1 cellular context compared by ENCODE assay signal in genomic region chr7:55533050-55533728, GRCh38.
TF ChIP-seq lines count a peak whose summit lies in the region.

No MANE protein-coding gene starts in this region.

TF ChIP-seq in GM12878, 131 proteins besides CTCF, POLR2A, EP300 and RAD21 (continued from another document and continues in another):
- TF ChIP-seq, protein P1, sequence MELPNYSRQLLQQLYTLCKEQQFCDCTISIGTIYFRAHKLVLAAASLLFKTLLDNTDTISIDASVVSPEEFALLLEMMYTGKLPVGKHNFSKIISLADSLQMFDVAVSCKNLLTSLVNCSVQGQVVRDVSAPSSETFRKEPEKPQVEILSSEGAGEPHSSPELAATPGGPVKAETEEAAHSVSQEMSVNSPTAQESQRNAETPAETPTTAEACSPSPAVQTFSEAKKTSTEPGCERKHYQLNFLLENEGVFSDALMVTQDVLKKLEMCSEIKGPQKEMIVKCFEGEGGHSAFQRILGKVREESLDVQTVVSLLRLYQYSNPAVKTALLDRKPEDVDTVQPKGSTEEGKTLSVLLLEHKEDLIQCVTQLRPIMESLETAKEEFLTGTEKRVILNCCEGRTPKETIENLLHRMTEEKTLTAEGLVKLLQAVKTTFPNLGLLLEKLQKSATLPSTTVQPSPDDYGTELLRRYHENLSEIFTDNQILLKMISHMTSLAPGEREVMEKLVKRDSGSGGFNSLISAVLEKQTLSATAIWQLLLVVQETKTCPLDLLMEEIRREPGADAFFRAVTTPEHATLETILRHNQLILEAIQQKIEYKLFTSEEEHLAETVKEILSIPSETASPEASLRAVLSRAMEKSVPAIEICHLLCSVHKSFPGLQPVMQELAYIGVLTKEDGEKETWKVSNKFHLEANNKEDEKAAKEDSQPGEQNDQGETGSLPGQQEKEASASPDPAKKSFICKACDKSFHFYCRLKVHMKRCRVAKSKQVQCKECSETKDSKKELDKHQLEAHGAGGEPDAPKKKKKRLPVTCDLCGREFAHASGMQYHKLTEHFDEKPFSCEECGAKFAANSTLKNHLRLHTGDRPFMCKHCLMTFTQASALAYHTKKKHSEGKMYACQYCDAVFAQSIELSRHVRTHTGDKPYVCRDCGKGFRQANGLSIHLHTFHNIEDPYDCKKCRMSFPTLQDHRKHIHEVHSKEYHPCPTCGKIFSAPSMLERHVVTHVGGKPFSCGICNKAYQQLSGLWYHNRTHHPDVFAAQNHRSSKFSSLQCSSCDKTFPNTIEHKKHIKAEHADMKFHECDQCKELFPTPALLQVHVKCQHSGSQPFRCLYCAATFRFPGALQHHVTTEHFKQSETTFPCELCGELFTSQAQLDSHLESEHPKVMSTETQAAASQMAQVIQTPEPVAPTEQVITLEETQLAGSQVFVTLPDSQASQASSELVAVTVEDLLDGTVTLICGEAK (IDR thresholded peaks at IDR 0.05; ENCODE audit: borderline replicate concordance) = no peak
- TF ChIP-seq, protein P2, sequence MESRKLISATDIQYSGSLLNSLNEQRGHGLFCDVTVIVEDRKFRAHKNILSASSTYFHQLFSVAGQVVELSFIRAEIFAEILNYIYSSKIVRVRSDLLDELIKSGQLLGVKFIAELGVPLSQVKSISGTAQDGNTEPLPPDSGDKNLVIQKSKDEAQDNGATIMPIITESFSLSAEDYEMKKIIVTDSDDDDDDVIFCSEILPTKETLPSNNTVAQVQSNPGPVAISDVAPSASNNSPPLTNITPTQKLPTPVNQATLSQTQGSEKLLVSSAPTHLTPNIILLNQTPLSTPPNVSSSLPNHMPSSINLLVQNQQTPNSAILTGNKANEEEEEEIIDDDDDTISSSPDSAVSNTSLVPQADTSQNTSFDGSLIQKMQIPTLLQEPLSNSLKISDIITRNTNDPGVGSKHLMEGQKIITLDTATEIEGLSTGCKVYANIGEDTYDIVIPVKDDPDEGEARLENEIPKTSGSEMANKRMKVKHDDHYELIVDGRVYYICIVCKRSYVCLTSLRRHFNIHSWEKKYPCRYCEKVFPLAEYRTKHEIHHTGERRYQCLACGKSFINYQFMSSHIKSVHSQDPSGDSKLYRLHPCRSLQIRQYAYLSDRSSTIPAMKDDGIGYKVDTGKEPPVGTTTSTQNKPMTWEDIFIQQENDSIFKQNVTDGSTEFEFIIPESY (IDR thresholded peaks at IDR 0.05) = no peak
- TF ChIP-seq, protein P3, sequence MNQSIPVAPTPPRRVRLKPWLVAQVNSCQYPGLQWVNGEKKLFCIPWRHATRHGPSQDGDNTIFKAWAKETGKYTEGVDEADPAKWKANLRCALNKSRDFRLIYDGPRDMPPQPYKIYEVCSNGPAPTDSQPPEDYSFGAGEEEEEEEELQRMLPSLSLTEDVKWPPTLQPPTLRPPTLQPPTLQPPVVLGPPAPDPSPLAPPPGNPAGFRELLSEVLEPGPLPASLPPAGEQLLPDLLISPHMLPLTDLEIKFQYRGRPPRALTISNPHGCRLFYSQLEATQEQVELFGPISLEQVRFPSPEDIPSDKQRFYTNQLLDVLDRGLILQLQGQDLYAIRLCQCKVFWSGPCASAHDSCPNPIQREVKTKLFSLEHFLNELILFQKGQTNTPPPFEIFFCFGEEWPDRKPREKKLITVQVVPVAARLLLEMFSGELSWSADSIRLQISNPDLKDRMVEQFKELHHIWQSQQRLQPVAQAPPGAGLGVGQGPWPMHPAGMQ (IDR thresholded peaks at IDR 0.05; ENCODE audit: borderline replicate concordance) = no peak
- peak; percentile 99 for TF ChIP-seq CBFB (IDR thresholded peaks at IDR 0.05; ENCODE audit: low read depth)
- TF ChIP-seq POLR2AphosphoS2 (IDR thresholded peaks at IDR 0.05; ENCODE audit: low read depth, low read length) = 0 out of 2 replicates have a peak, but pooled peaks have one; percentile 45
- no peak for TF ChIP-seq SMAD1 (IDR thresholded peaks at IDR 0.05; ENCODE audit: low read depth, partially characterized antibody)
- peak; percentile 95 for TF ChIP-seq NR2F1 (conservative IDR thresholded peaks at IDR 0.05)
- no peak for TF ChIP-seq IRF3 (IDR thresholded peaks at IDR 0.05)
- TF ChIP-seq TCF3 (IDR thresholded peaks at IDR 0.05; ENCODE audit: borderline replicate concordance, insufficient read depth, low read depth, low read length) = peak; percentile 100
- TF ChIP-seq GATAD2B (conservative IDR thresholded peaks at IDR 0.05; ENCODE audit: low read depth) = 0 out of 2 replicates have a peak, but pooled peaks have one; percentile 90
- TF ChIP-seq PAX8 (IDR thresholded peaks at IDR 0.05) = no peak
- peak; percentile 96; the same call in 1 of the 2 replicates for TF ChIP-seq ZBED1 (IDR thresholded peaks at IDR 0.05; ENCODE audit: borderline replicate concordance)
- no peak for TF ChIP-seq CBX5 (IDR thresholded peaks at IDR 0.05; ENCODE audit: low read depth)
- peak; percentile 100 for TF ChIP-seq BCL11A (IDR thresholded peaks at IDR 0.05; ENCODE audit: low read depth, low read length)
- peak; percentile 97 for TF ChIP-seq MTA2 (IDR thresholded peaks at IDR 0.05; ENCODE audit: low read depth)
- TF ChIP-seq CREM (IDR thresholded peaks at IDR 0.05; ENCODE audit: low read depth) = peak; percentile 98
- TF ChIP-seq CBX3 (IDR thresholded peaks at IDR 0.05; ENCODE audit: borderline replicate concordance, low read depth) = no peak
- TF ChIP-seq MXI1 (IDR thresholded peaks at IDR 0.05; ENCODE audit: low read depth, low read length) = peak; percentile 86
- peak in 1 of 2 experiments; percentile 100; a peak in 3 of 4 replicates for TF ChIP-seq ETV6 (conservative IDR thresholded peaks at IDR 0.05 in 1 of 2, IDR thresholded peaks at IDR 0.05 in 1 of 2; ENCODE audit: borderline replicate concordance in 1 of 2, low read depth in 1 of 2)
- TF ChIP-seq TCF7 (IDR thresholded peaks at IDR 0.05; ENCODE audit: borderline replicate concordance) = peak; percentile 96
- TF ChIP-seq ATF7 (IDR thresholded peaks at IDR 0.05; ENCODE audit: low read depth) = peak; percentile 95
- TF ChIP-seq, protein P4, sequence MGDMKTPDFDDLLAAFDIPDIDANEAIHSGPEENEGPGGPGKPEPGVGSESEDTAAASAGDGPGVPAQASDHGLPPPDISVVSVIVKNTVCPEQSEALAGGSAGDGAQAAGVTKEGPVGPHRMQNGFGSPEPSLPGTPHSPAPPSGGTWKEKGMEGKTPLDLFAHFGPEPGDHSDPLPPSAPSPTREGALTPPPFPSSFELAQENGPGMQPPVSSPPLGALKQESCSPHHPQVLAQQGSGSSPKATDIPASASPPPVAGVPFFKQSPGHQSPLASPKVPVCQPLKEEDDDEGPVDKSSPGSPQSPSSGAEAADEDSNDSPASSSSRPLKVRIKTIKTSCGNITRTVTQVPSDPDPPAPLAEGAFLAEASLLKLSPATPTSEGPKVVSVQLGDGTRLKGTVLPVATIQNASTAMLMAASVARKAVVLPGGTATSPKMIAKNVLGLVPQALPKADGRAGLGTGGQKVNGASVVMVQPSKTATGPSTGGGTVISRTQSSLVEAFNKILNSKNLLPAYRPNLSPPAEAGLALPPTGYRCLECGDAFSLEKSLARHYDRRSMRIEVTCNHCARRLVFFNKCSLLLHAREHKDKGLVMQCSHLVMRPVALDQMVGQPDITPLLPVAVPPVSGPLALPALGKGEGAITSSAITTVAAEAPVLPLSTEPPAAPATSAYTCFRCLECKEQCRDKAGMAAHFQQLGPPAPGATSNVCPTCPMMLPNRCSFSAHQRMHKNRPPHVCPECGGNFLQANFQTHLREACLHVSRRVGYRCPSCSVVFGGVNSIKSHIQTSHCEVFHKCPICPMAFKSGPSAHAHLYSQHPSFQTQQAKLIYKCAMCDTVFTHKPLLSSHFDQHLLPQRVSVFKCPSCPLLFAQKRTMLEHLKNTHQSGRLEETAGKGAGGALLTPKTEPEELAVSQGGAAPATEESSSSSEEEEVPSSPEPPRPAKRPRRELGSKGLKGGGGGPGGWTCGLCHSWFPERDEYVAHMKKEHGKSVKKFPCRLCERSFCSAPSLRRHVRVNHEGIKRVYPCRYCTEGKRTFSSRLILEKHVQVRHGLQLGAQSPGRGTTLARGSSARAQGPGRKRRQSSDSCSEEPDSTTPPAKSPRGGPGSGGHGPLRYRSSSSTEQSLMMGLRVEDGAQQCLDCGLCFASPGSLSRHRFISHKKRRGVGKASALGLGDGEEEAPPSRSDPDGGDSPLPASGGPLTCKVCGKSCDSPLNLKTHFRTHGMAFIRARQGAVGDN (IDR thresholded peaks at IDR 0.05) = peak; percentile 63; the same call in 1 of the 2 replicates
- TF ChIP-seq RCOR1 (conservative IDR thresholded peaks at IDR 0.05; ENCODE audit: low read depth, low read length) = no peak
- no peak for TF ChIP-seq GABPA (IDR thresholded peaks at IDR 0.05; ENCODE audit: low read depth)
- peak; percentile 64; the same call in 1 of the 2 replicates for TF ChIP-seq YY1 (IDR thresholded peaks at IDR 0.05; ENCODE audit: low read depth, low read length)
- no peak for TF ChIP-seq ZNF274 (IDR thresholded peaks at IDR 0.05; ENCODE audit: insufficient read depth, insufficient read length)
- no peak for TF ChIP-seq NRF1 (conservative IDR thresholded peaks at IDR 0.05; ENCODE audit: low read depth, low read length)
- no peak for TF ChIP-seq BCLAF1 (IDR thresholded peaks at IDR 0.05)
- TF ChIP-seq BRCA1 (IDR thresholded peaks at IDR 0.05; ENCODE audit: low read depth, low read length) = no peak
- TF ChIP-seq HDAC2 (IDR thresholded peaks at IDR 0.05) = no peak
- TF ChIP-seq, protein P5, sequence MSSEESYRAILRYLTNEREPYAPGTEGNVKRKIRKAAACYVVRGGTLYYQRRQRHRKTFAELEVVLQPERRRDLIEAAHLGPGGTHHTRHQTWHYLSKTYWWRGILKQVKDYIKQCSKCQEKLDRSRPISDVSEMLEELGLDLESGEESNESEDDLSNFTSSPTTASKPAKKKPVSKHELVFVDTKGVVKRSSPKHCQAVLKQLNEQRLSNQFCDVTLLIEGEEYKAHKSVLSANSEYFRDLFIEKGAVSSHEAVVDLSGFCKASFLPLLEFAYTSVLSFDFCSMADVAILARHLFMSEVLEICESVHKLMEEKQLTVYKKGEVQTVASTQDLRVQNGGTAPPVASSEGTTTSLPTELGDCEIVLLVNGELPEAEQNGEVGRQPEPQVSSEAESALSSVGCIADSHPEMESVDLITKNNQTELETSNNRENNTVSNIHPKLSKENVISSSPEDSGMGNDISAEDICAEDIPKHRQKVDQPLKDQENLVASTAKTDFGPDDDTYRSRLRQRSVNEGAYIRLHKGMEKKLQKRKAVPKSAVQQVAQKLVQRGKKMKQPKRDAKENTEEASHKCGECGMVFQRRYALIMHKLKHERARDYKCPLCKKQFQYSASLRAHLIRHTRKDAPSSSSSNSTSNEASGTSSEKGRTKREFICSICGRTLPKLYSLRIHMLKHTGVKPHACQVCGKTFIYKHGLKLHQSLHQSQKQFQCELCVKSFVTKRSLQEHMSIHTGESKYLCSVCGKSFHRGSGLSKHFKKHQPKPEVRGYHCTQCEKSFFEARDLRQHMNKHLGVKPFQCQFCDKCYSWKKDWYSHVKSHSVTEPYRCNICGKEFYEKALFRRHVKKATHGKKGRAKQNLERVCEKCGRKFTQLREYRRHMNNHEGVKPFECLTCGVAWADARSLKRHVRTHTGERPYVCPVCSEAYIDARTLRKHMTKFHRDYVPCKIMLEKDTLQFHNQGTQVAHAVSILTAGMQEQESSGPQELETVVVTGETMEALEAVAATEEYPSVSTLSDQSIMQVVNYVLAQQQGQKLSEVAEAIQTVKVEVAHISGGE (CRISPR knock-in tag; IDR thresholded peaks at IDR 0.05) = no peak
- peak; percentile 94 for TF ChIP-seq SPI1 (IDR thresholded peaks at IDR 0.05; ENCODE audit: borderline replicate concordance, insufficient read depth, low read depth, low read length)
- TF ChIP-seq, protein P6, sequence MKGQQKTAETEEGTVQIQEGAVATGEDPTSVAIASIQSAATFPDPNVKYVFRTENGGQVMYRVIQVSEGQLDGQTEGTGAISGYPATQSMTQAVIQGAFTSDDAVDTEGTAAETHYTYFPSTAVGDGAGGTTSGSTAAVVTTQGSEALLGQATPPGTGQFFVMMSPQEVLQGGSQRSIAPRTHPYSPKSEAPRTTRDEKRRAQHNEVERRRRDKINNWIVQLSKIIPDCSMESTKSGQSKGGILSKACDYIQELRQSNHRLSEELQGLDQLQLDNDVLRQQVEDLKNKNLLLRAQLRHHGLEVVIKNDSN (IDR thresholded peaks at IDR 0.05; ENCODE audit: borderline replicate concordance, extremely low read length, insufficient read depth, low read depth, low read length) = no peak
- peak; percentile 97 for TF ChIP-seq IRF4 (IDR thresholded peaks at IDR 0.05; ENCODE audit: low read depth, low read length)
